Comparison of ENCODE assay signal across 1 cellular context in the genomic region with DNA sequence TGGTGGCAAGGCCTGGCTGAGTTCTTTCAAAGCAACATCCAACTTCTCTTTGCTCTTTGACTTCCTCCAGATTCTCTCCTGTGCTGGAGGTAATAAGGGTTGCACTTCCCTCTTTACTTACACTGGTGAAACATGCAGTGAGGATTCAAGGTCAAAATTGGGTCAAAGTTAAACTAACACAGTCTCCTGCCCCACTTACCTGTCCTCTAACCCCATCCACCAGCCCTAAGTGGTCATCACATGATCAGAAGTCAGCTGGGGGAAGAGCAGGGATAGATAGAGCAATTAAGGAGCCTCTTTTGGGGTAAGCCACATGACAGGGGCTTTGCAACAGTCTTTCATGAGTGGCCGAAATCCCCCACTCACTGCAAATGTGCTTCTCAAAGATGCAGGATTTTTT. TPM values are rescaled to one million over a fixed set of nuclear protein-coding genes. Genes with fewer than 3 reads are reported as not detected.
"Had no signal": no experiment of that assay in that cellular context is flagged by ENCODE, and none has a peak within 500 bp of the region (broad histone marks: within the 10 kb centered on the region; RNA-seq: fewer than 3 reads in every experiment).

No MANE protein-coding gene starts in this region.

RNA-seq across cellular contexts. Expression of gene PTGS1, which starts 46.2 kb away (rescaled TPM):
- total RNA-seq: activated CD4-positive, alpha-beta T cell treated with anti-CD3 and anti-CD28 coated beads, Interleukin-2, amount 10 ng/mL, durations not matched to agents 7 days and 5 days had no signal
